In the genomic region with DNA sequence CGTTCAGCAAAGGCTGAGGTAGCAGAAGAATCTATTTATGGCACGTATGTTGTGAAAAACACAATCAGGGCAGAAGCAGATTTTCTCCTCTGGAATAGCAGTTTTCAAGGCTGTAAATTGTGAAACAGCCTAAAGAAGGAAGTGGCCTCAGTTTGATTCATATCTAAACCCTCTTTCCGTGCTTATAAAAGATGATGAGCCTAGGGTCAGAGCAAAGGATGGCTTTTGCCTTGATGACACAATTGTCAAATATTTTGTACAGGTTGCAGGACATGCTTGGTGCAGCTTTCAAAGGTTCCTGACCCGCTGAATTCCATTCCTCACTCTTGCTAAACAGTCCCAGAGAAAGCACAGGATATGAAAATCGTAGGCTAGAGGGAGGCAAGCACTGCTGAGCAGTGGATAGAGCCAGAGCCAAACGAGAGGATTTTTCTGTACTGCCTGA, we compare ENCODE assay signal across 14 cellular contexts.
DNase-seq lines count a peak whose midpoint lies in the region.
"Had no signal": no experiment of that assay in that cellular context is flagged by ENCODE, and none has a peak within 500 bp of the region (broad histone marks: within the 10 kb centered on the region; RNA-seq: fewer than 3 reads in every experiment).

No MANE protein-coding gene starts in this region.

- peak overlapping the region; percentile 65 for H3K27ac Mint-ChIP-seq in dendritic cell treated with granulocyte-macrophage colony-stimulating factor and Interleukin-4, amounts not matched to agents 40 ng/mL and 50 ng/mL, for 4 days
- no peak overlapping the region for H3K27ac Mint-ChIP-seq in activated CD4-positive, alpha-beta memory T cell treated with anti-CD3 and anti-CD28 coated beads, Interleukin-2, amount 10 ng/mL, durations not matched to agents 7 days and 5 days
- H3K27ac Mint-ChIP-seq: activated naive CD8-positive, alpha-beta T cell treated with anti-CD3 and anti-CD28 coated beads, Interleukin-2, amount 10 ng/mL, durations not matched to agents 7 days and 5 days; mesothelial cell of epicardium had no signal

- peaks cover 81% of the 10 kb centered on the region for H3K4me1 Mint-ChIP-seq in dendritic cell treated with granulocyte-macrophage colony-stimulating factor and Interleukin-4, amounts not matched to agents 40 ng/mL and 50 ng/mL, for 4 days (ENCODE audit: low read depth)
- peaks cover 16% of the 10 kb centered on the region for H3K4me1 Mint-ChIP-seq in activated CD4-positive, alpha-beta memory T cell treated with anti-CD3 and anti-CD28 coated beads, Interleukin-2, amount 10 ng/mL, durations not matched to agents 7 days and 5 days

- no peaks in the 10 kb centered on the region for H3K27me3 Mint-ChIP-seq in dendritic cell treated with granulocyte-macrophage colony-stimulating factor and Interleukin-4, amounts not matched to agents 40 ng/mL and 50 ng/mL, for 4 days
- H3K27me3 Mint-ChIP-seq in activated CD4-positive, alpha-beta memory T cell treated with anti-CD3 and anti-CD28 coated beads, Interleukin-2, amount 10 ng/mL, durations not matched to agents 7 days and 5 days: peaks cover 10% of the 10 kb centered on the region

- H3K4me3 Mint-ChIP-seq in dendritic cell treated with granulocyte-macrophage colony-stimulating factor and Interleukin-4, amounts not matched to agents 40 ng/mL and 50 ng/mL, for 4 days: no peak overlapping the region
- H3K4me3 Mint-ChIP-seq in activated CD4-positive, alpha-beta memory T cell treated with anti-CD3 and anti-CD28 coated beads, Interleukin-2, amount 10 ng/mL, durations not matched to agents 7 days and 5 days: no peak overlapping the region
- H3K4me3 Mint-ChIP-seq: activated naive CD8-positive, alpha-beta T cell treated with anti-CD3 and anti-CD28 coated beads, Interleukin-2, amount 10 ng/mL, durations not matched to agents 7 days and 5 days; mesothelial cell of epicardium had no signal

- intact Hi-C loops in dendritic cell treated with granulocyte-macrophage colony-stimulating factor and Interleukin-4, amounts not matched to agents 40 ng/mL and 50 ng/mL, for 4 days (cut with micrococcal nuclease): loop anchor here (10.0 kb wide), 1 partner anchor 76 kb away; no protein-coding TSS in a partner anchor
- intact Hi-C loops in head of caudate nucleus (cut with DNase I): no loop called here

- DNase-seq in GM04504 (ENCODE audit: low read depth) (peak; percentile 57), NOMO-1 treated with dmso at 0.1 percent for 144 hours (lab: John Stamatoyannopoulos, UW; ENCODE audit: unreplicated experiment) (peak; percentile 81), renal cortical epithelial cell (ENCODE audit: low read depth) (peak; percentile 33), head of caudate nucleus (no peak), C1 segment of cervical spinal cord (lab: John Stamatoyannopoulos, UW) (no peak), NCI-H1417 treated with DMSO at 0.1 percent for 48 hours (lab: John Stamatoyannopoulos, UW) (no peak)
- DNase-seq in activated CD4-positive, alpha-beta memory T cell treated with anti-CD3 and anti-CD28 coated beads, Interleukin-2, amount 10 ng/mL, durations not matched to agents 7 days and 5 days: no peak
- DNase-seq: activated naive CD8-positive, alpha-beta T cell treated with anti-CD3 and anti-CD28 coated beads, Interleukin-2, amount 10 ng/mL, durations not matched to agents 7 days and 5 days; effector CD4-positive, alpha-beta T cell; NCI-H1105 treated with DMSO at 0.1 percent for 48 hours; stomach; T-helper 9 cell had no signal

- POLR2A ChIA-PET in activated CD4-positive, alpha-beta memory T cell treated with anti-CD3 and anti-CD28 coated beads, Interleukin-2, amount 10 ng/mL, durations not matched to agents 7 days and 5 days (lab: Charles Lee): no interaction called here

- CTCF ChIA-PET in activated CD4-positive, alpha-beta memory T cell treated with anti-CD3 and anti-CD28 coated beads, Interleukin-2, amount 10 ng/mL, durations not matched to agents 7 days and 5 days (lab: Charles Lee): interaction anchor here (0.8 to 1.6 kb wide), 3 partner anchors 102 to 253 kb away, joined by 3 to 4 read pairs (median 3); no protein-coding TSS in a partner anchor

- H3K36me3 Mint-ChIP-seq in dendritic cell treated with granulocyte-macrophage colony-stimulating factor and Interleukin-4, amounts not matched to agents 40 ng/mL and 50 ng/mL, for 4 days (ENCODE audit: low read depth): no peaks in the 10 kb centered on the region
- H3K36me3 Mint-ChIP-seq in activated CD4-positive, alpha-beta memory T cell treated with anti-CD3 and anti-CD28 coated beads, Interleukin-2, amount 10 ng/mL, durations not matched to agents 7 days and 5 days (ENCODE audit: low read depth): peaks cover 3% of the 10 kb centered on the region
- H3K36me3 Mint-ChIP-seq: activated naive CD8-positive, alpha-beta T cell treated with anti-CD3 and anti-CD28 coated beads, Interleukin-2, amount 10 ng/mL, durations not matched to agents 7 days and 5 days; mesothelial cell of epicardium had no signal

- no peaks in the 10 kb centered on the region for H3K9me3 Mint-ChIP-seq in dendritic cell treated with granulocyte-macrophage colony-stimulating factor and Interleukin-4, amounts not matched to agents 40 ng/mL and 50 ng/mL, for 4 days
- no peaks in the 10 kb centered on the region for H3K9me3 Mint-ChIP-seq in activated CD4-positive, alpha-beta memory T cell treated with anti-CD3 and anti-CD28 coated beads, Interleukin-2, amount 10 ng/mL, durations not matched to agents 7 days and 5 days
- H3K9me3 Mint-ChIP-seq: activated naive CD8-positive, alpha-beta T cell treated with anti-CD3 and anti-CD28 coated beads, Interleukin-2, amount 10 ng/mL, durations not matched to agents 7 days and 5 days; mesothelial cell of epicardium had no signal

Comparison
In these comparisons a context has a peak if more than half of its experiments do, and no peak if none do; other contexts are left out.
1. DNase-seq: peak in GM04504 (single experiment), NOMO-1 treated with dmso at 0.1 percent for 144 hours (single experiment) and renal cortical epithelial cell (single experiment); none in head of caudate nucleus (0 of 42), C1 segment of cervical spinal cord (0 of 14), activated CD4-positive, alpha-beta memory T cell treated with anti-CD3 and anti-CD28 coated beads, Interleukin-2, amount 10 ng/mL, durations not matched to agents 7 days and 5 days (single experiment) and NCI-H1417 treated with DMSO at 0.1 percent for 48 hours (single experiment).